In genomic region chr10:32346551-32347362, GRCh38 we compare ENCODE assay signal across 8 cellular contexts. TPM values are rescaled to one million over a fixed set of nuclear protein-coding genes. Genes with fewer than 3 reads are reported as not detected.
DNase-seq lines count a peak whose midpoint lies in the region; ATAC-seq and TF ChIP-seq lines count a peak whose summit lies in the region.

EPC1 (minus strand) TSS chr10:32347158; CDS start chr10:32346915, 243 bp downstream.

- peak; percentile 47 to 78 for DNase-seq in NCI-H187 (lab: John Stamatoyannopoulos, UW)
- no peak for DNase-seq in NCI-H187 treated with DMSO at 0.1 percent for 48 hours (lab: John Stamatoyannopoulos, UW)
- DNase-seq in NCI-H146 treated with DMSO at 0.1 percent for 48 hours (lab: John Stamatoyannopoulos, UW; ENCODE audit: unreplicated experiment) = peak; percentile 78
- DNase-seq in UCSD-AML1 (lab: John Stamatoyannopoulos, UW; ENCODE audit: unreplicated experiment) = peak; percentile 85

- peak within 1 kb of the TSS; percentile 99 to 100 (median 100) for H3K27ac Mint-ChIP-seq in brain

- H3K4me2 ChIP-seq in skeletal muscle satellite cell (ENCODE audit: low read length) = peak within 1 kb of the TSS; percentile 84

- peak within 1 kb of the TSS; percentile 90 to 95 (median 94) for H3K4me3 Mint-ChIP-seq in brain

- H3K4me1 ChIP-seq in iPS-15b (ENCODE audit: control insufficient read depth, insufficient read depth, low read length) = peaks cover 5% of the 10 kb centered on the region
- H3K4me1 ChIP-seq in skeletal muscle satellite cell (ENCODE audit: control insufficient read depth, insufficient read depth, low read length) = peaks cover 12% of the 10 kb centered on the region

- no peak for TF ChIP-seq CTCF in brain (conservative IDR thresholded peaks at IDR 0.05)

- peak within 1 kb of the TSS; percentile 96 for H3K4me3 ChIP-seq in iPS-15b (ENCODE audit: low read depth, low read length)
- peak within 1 kb of the TSS; percentile 94 for H3K4me3 ChIP-seq in skeletal muscle satellite cell (ENCODE audit: low read length)

- no peaks in the 10 kb centered on the region for H3K9me3 ChIP-seq in iPS-15b (ENCODE audit: control insufficient read depth, insufficient read depth, low read length)
- no peaks in the 10 kb centered on the region for H3K9me3 ChIP-seq in skeletal muscle satellite cell (replicated peaks; ENCODE audit: low read length)

- H3K36me3 ChIP-seq in iPS-15b (ENCODE audit: control insufficient read depth, insufficient read depth, low read length) (no peaks in the 10 kb centered on the region), skeletal muscle satellite cell (ENCODE audit: insufficient read depth, low read length) (peaks cover 12% of the 10 kb centered on the region)

- H3K9me3 Mint-ChIP-seq in brain = no peaks in the 10 kb centered on the region

- H3K9ac ChIP-seq in iPS-15b (ENCODE audit: low read depth, low read length) (peak within 1 kb of the TSS; percentile 100), skeletal muscle satellite cell (ENCODE audit: low read depth, low read length) (peak within 1 kb of the TSS; percentile 100)

- H3K27me3 Mint-ChIP-seq in brain = peaks cover 8% of the 10 kb centered on the region

- H3K4me1 Mint-ChIP-seq in brain = peaks cover 73% of the 10 kb centered on the region

- no peaks in the 10 kb centered on the region for H3K27me3 ChIP-seq in iPS-15b (ENCODE audit: control insufficient read depth, insufficient read depth, low read length)
- no peaks in the 10 kb centered on the region for H3K27me3 ChIP-seq in skeletal muscle satellite cell (ENCODE audit: control insufficient read depth, insufficient read depth, low read length)

- H3K36me3 Mint-ChIP-seq in brain = peaks cover 43% of the 10 kb centered on the region

- peak; percentile 62 for ATAC-seq in HG02852 (IDR thresholded peaks at IDR 0.05; ENCODE audit: unreplicated experiment)

RNA-seq across cellular contexts. Expression of gene EPC1, which starts in this region (rescaled TPM):
- polyA plus RNA-seq in brain (ENCODE audit: insufficient read depth, low read depth, low replicate concordance) = 16.4 TPM
- total RNA-seq in skeletal muscle satellite cell (2012; rRNA removed) = 16.8 and 18.3 TPM in 2 replicates
